In the genomic region with DNA sequence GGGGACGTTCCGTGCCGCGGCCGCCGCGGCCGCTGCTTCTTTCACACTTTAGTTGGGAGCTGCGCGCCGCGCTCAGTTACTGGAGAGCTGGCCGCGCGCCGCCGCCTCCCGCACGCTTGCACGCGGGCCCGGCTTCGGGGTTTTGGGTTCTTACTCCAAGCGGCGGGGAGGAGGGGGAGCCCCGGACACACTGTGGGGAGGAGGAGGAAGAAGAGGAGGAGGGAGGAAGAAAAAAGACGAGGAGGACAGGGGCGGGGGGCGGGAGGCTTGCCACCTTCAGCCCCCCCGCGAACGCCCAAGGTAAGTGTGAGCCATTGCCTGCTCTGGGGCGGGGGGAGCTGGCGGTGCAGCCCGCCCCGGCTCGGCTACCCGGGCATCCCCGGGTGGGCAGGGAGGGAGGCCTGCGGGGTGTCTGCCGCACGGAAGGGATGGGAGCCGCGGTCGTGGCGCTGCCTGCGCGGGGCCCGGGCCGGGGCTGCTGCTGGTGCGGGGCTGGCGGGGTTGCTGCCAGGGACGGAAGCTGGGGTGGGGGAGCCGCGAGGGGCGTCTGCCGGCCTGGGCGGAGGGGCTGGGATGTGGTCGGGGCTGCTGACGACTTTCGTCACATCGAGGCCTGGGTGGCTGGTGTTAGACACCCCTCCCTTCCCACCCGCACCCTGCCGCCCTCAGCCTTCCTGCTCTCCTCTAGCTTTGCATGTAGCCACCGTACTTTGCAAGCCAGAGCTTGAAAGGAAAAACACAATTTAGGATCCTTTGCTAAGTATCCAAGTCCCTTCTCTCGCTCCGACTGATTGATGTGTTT, we compare ENCODE assay signal across 8 cellular contexts. TPM values are rescaled to one million over a fixed set of nuclear protein-coding genes. Genes with fewer than 3 reads are reported as not detected.
A peak's percentile ranks its signal among the peaks of the same experiment; 100 is the strongest.
DNase-seq lines count a peak whose midpoint lies in the region; ATAC-seq and TF ChIP-seq lines count a peak whose summit lies in the region.

No MANE protein-coding gene starts in this region.

- no peak overlapping the region for H3K27ac ChIP-seq in SK-N-MC
- peak overlapping the region; percentile 37 to 83 (median 80) for H3K27ac ChIP-seq in body of pancreas

- H3K9me3 ChIP-seq in SK-N-MC (ENCODE audit: low read depth, low read length) (no peaks in the 10 kb centered on the region), body of pancreas (no peaks in the 10 kb centered on the region)

- peak overlapping the region; percentile 71 for H3K9ac ChIP-seq in SK-N-MC (ENCODE audit: insufficient read length)

- intact Hi-C loops in body of pancreas (cut with DNase I): no loop called here

- no peaks in the 10 kb centered on the region for H3K36me3 ChIP-seq in SK-N-MC (ENCODE audit: insufficient read depth, low read length)
- no peaks in the 10 kb centered on the region for H3K36me3 ChIP-seq in body of pancreas (replicated peaks in 1 of 2; ENCODE audit: insufficient read depth in 1 of 2, low read depth in 2 of 2)

- 1% methylated on average over 35 to 58 of the region's 67 CpGs for WGBS in body of pancreas, 2 donors

- DNase-seq in ELR (ENCODE audit: low read depth) (peak; percentile 52), SK-N-MC (ENCODE audit: low read depth, low spot score) (no peak), body of pancreas (peak; percentile 39 to 48 (median 42)), iPS-NIHi7 (ENCODE audit: extremely low spot score) (peak; percentile 35), GM19238 (ENCODE audit: insufficient read length, low spot score) (no peak)
- DNase-seq in stimulated activated CD4-positive, alpha-beta T cell treated with anti-CD3 and anti-CD28 coated beads, Interleukin-2, amount 100 ng/mL, for 24 hours: peak; percentile 20 to 27

- TF ChIP-seq CTCF in body of pancreas (IDR thresholded peaks at IDR 0.05): no peak

- no peaks in the 10 kb centered on the region for H3K27me3 ChIP-seq in body of pancreas

- H3K4me1 ChIP-seq in body of pancreas: peaks cover 16% of the 10 kb centered on the region

- ATAC-seq in HG02798 (IDR thresholded peaks at IDR 0.05; ENCODE audit: poor library complexity, unreplicated experiment) (peak; percentile 18), body of pancreas (peak; percentile 22), GM18870 (IDR thresholded peaks at IDR 0.05; ENCODE audit: unreplicated experiment) (no peak)

- H3K4me3 ChIP-seq in SK-N-MC (peak overlapping the region; percentile 93), body of pancreas (peak overlapping the region; percentile 76 to 88)

- peak in 1 of 3 donors; percentile 78 for TF ChIP-seq POLR2A in body of pancreas (IDR thresholded peaks at IDR 0.05)

RNA-seq across cellular contexts. Expression of gene C1orf21, which starts 0.4 kb away (rescaled TPM):
- total RNA-seq in body of pancreas: 10 to 100 TPM in 1 of 2 donors, 1 to 10 TPM in 1; 8.3 to 10.2 TPM

Comparison
In these comparisons a context has a peak if more than half of its experiments do, and no peak if none do; other contexts are left out.
1. DNase-seq: peak in ELR (single experiment), body of pancreas (4 of 4), iPS-NIHi7 (single experiment) and stimulated activated CD4-positive, alpha-beta T cell treated with anti-CD3 and anti-CD28 coated beads, Interleukin-2, amount 100 ng/mL, for 24 hours (2 of 2); none in SK-N-MC (single experiment) and GM19238 (single experiment).